8 cellular contexts compared by ENCODE assay signal in genomic region chr5:96662725-96663513, GRCh38. TPM values are rescaled to one million over a fixed set of nuclear protein-coding genes. Genes with fewer than 3 reads are reported as not detected.
DNase-seq lines count a peak whose midpoint lies in the region; ATAC-seq, FAIRE-seq and TF ChIP-seq lines count a peak whose summit lies in the region.

No MANE protein-coding gene starts in this region.

- H3K4me3 ChIP-seq in WI38 (ENCODE audit: low read depth, low read length) (peak overlapping the region; percentile 97), bronchial epithelial cell (ENCODE audit: low read depth, low read length) (peak overlapping the region; percentile 62)

- TF ChIP-seq CTCF in WI38 (IDR thresholded peaks at IDR 0.05; ENCODE audit: low read depth, low read length), result no peak
- TF ChIP-seq CTCF in bronchial epithelial cell (IDR thresholded peaks at IDR 0.05; ENCODE audit: insufficient read depth, low read length, severe bottlenecking), result peak; percentile 21

- peak; percentile 23 for DNase-seq in SKM-1 treated with dmso at 0.1 percent for 144 hours (lab: John Stamatoyannopoulos, UW; ENCODE audit: unreplicated experiment)
- no peak for DNase-seq in SKM-1 (lab: John Stamatoyannopoulos, UW; ENCODE audit: unreplicated experiment)
- peak; percentile 80 for DNase-seq in NCI-H2029 (lab: John Stamatoyannopoulos, UW)
- DNase-seq in bronchial epithelial cell (ENCODE audit: low read depth), result peak; percentile 82
- DNase-seq in inferior parietal cortex (ENCODE audit: extremely low spot score), result peak; percentile 79
- peak; percentile 73 to 85 for DNase-seq in stimulated activated CD4-positive, alpha-beta T cell treated with anti-CD3 and anti-CD28 coated beads, Interleukin-12 subunit alpha, Interleukin-12 subunit beta, amount 100 ng/mL, for 24 hours (ENCODE audit: low read depth in 2 of 2)

- no peak for FAIRE-seq in bronchial epithelial cell (lab: Jason Lieb, UNC)

- no peaks in the 10 kb centered on the region for H3K27me3 ChIP-seq in bronchial epithelial cell (ENCODE audit: control insufficient read depth, insufficient read depth, low read length)

- H3K36me3 ChIP-seq in bronchial epithelial cell (ENCODE audit: control insufficient read depth, insufficient read depth, low read length), result no peaks in the 10 kb centered on the region

- ATAC-seq in HG02973 (IDR thresholded peaks at IDR 0.05; ENCODE audit: unreplicated experiment), result peak; percentile 67

RNA-seq across cellular contexts. Expression of gene CAST, which starts 0.7 kb away (rescaled TPM):
- 182 and 300 TPM in 2 replicates for total RNA-seq in bronchial epithelial cell
